ENCODE assay signal across 25 cellular contexts in genomic region chrX:110211340-110211739, GRCh38.
"Had no signal": no experiment of that assay in that cellular context is flagged by ENCODE, and none has a peak within 500 bp of the region (broad histone marks: within the 10 kb centered on the region; RNA-seq: fewer than 3 reads in every experiment).

No MANE protein-coding gene starts in this region.

- H3K27ac ChIP-seq: colonic mucosa, dorsolateral prefrontal cortex, heart right ventricle, lower lobe of right lung, neural progenitor cell, sigmoid colon, transverse colon, uterus, WERI-Rb-1 had no signal

- H3K27me3 ChIP-seq: colonic mucosa, neural progenitor cell, sigmoid colon, transverse colon had no signal

- H3K4me1 Mint-ChIP-seq: naive B cell, neural progenitor cell had no signal

- H3K9me3 ChIP-seq: colonic mucosa, heart right ventricle, lower lobe of right lung, sigmoid colon, transverse colon, uterus had no signal

- ATAC-seq: activated CD8-positive, alpha-beta T cell treated with anti-CD3 and anti-CD28 coated beads, Interleukin-2, amount 10 ng/mL, durations not matched to agents 7 days and 5 days; activated naive CD4-positive, alpha-beta T cell treated with anti-CD3 and anti-CD28 coated beads, Interleukin-2, amount 50 U/mL, for 72 hours; effector memory CD8-positive, alpha-beta T cell; heart right ventricle; lower lobe of right lung; stimulated activated naive B cell treated with anti-CD40 and anti-IgM and Interleukin-4, amounts not matched to agents 10 μg/mL and 1 μg/mL and 100 μg/mL, for 72 hours had no signal

- H3K4me2 ChIP-seq: neural progenitor cell had no signal

- H3K9ac ChIP-seq: neural progenitor cell had no signal

- H3K36me3 ChIP-seq: colonic mucosa, heart right ventricle, lower lobe of right lung, neural progenitor cell, sigmoid colon, transverse colon, WERI-Rb-1 had no signal

- H3K36me3 Mint-ChIP-seq: activated naive CD4-positive, alpha-beta T cell treated with anti-CD3 and anti-CD28 coated beads, Interleukin-2, amount 50 U/mL, for 72 hours; naive B cell; neural progenitor cell had no signal

- DNase-seq: activated CD4-positive, alpha-beta T cell treated with anti-CD3 and anti-CD28 coated beads, Interleukin-2, amount 50 U/mL, for 1 hour; activated CD4-positive, CD25-positive, alpha-beta regulatory T cell treated with anti-CD3 and anti-CD28 coated beads, Interleukin-2, amount 50 U/mL, for 72 hours; activated CD8-positive, alpha-beta T cell treated with anti-CD3 and anti-CD28 coated beads, Interleukin-2, amount 10 ng/mL, durations not matched to agents 7 days and 5 days; activated gamma-delta T cell treated with Interleukin-2 at 50 U/mL for 16 hours; aorta; colonic mucosa; dorsolateral prefrontal cortex; effector memory CD8-positive, alpha-beta T cell; heart right ventricle; islet precursor cell; lower lobe of right lung; naive B cell; sigmoid colon; stimulated activated CD4-positive, alpha-beta T cell treated with anti-CD3 and anti-CD28 coated beads, Interleukin-2, amount 100 ng/mL, for 48 hours; stimulated activated CD8-positive, alpha-beta memory T cell treated with anti-CD3 and anti-CD28 coated beads, Interleukin-4, amount 100 ng/mL, for 48 hours; stimulated activated naive B cell treated with anti-CD40 and anti-IgM and Interleukin-4, amounts not matched to agents 10 μg/mL and 1 μg/mL and 100 μg/mL, for 72 hours; transverse colon; uterus; WERI-Rb-1 had no signal

- H2AFZ ChIP-seq: neural progenitor cell had no signal

- H3K4me3 ChIP-seq: colonic mucosa, dorsolateral prefrontal cortex, heart right ventricle, lower lobe of right lung, neural progenitor cell, sigmoid colon, transverse colon, uterus had no signal

- H3K27me3 Mint-ChIP-seq: effector memory CD8-positive, alpha-beta T cell; naive B cell; stimulated activated naive B cell treated with anti-CD40 and anti-IgM and Interleukin-4, amounts not matched to agents 10 μg/mL and 1 μg/mL and 100 μg/mL, for 72 hours had no signal

- H3K4me1 ChIP-seq: colonic mucosa, heart right ventricle, lower lobe of right lung, neural progenitor cell, sigmoid colon, uterus had no signal

- H3K27ac Mint-ChIP-seq: activated CD8-positive, alpha-beta T cell treated with anti-CD3 and anti-CD28 coated beads, Interleukin-2, amount 10 ng/mL, durations not matched to agents 7 days and 5 days; activated naive CD4-positive, alpha-beta T cell treated with anti-CD3 and anti-CD28 coated beads, Interleukin-2, amount 50 U/mL, for 72 hours; activated T-helper 1 cell treated with anti-CD3 and anti-CD28 coated beads, Interleukin-12 subunit alpha, Interleukin-12 subunit beta, Interleukin-2, Interleukin-4 antibody, amounts not matched to agents 30 ng/mL and 10 ng/mL and 1 ng/mL, durations not matched to agents 14 hours and 24 hours and 36 hours; effector memory CD8-positive, alpha-beta T cell; naive B cell; neural progenitor cell; stimulated activated naive B cell treated with anti-CD40 and anti-IgM and Interleukin-4, amounts not matched to agents 10 μg/mL and 1 μg/mL and 100 μg/mL, for 72 hours; T-helper 2 cell treated with Interferon-gamma antibody and Interleukin-4, amounts not matched to agents 5 μg/mL and 100 μg/mL, for 36 hours had no signal

- FAIRE-seq: endothelial cell of umbilical vein, TTC549 had no signal

- H3K4me3 Mint-ChIP-seq: activated CD8-positive, alpha-beta T cell treated with anti-CD3 and anti-CD28 coated beads, Interleukin-2, amount 10 ng/mL, durations not matched to agents 7 days and 5 days; activated T-helper 1 cell treated with anti-CD3 and anti-CD28 coated beads, Interleukin-12 subunit alpha, Interleukin-12 subunit beta, Interleukin-2, Interleukin-4 antibody, amounts not matched to agents 30 ng/mL and 10 ng/mL and 1 ng/mL, durations not matched to agents 14 hours and 24 hours and 36 hours; effector memory CD8-positive, alpha-beta T cell; naive B cell; neural progenitor cell; stimulated activated naive B cell treated with anti-CD40 and anti-IgM and Interleukin-4, amounts not matched to agents 10 μg/mL and 1 μg/mL and 100 μg/mL, for 72 hours; T-helper 2 cell treated with Interferon-gamma antibody and Interleukin-4, amounts not matched to agents 5 μg/mL and 100 μg/mL, for 36 hours had no signal

- H3K9me3 Mint-ChIP-seq: activated naive CD4-positive, alpha-beta T cell treated with anti-CD3 and anti-CD28 coated beads, Interleukin-2, amount 50 U/mL, for 72 hours; activated T-helper 1 cell treated with anti-CD3 and anti-CD28 coated beads, Interleukin-12 subunit alpha, Interleukin-12 subunit beta, Interleukin-2, Interleukin-4 antibody, amounts not matched to agents 30 ng/mL and 10 ng/mL and 1 ng/mL, durations not matched to agents 14 hours and 24 hours and 36 hours; effector memory CD8-positive, alpha-beta T cell; naive B cell; neural progenitor cell; stimulated activated naive B cell treated with anti-CD40 and anti-IgM and Interleukin-4, amounts not matched to agents 10 μg/mL and 1 μg/mL and 100 μg/mL, for 72 hours; T-helper 2 cell treated with Interferon-gamma antibody and Interleukin-4, amounts not matched to agents 5 μg/mL and 100 μg/mL, for 36 hours had no signal
